ENCODE assay signal across 21 cellular contexts in genomic region chr9:97874617-97875016, GRCh38. TPM values are rescaled to one million over a fixed set of nuclear protein-coding genes. Genes with fewer than 3 reads are reported as not detected.
"Had no signal": no experiment of that assay in that cellular context is flagged by ENCODE, and none has a peak within 500 bp of the region (broad histone marks: within the 10 kb centered on the region; RNA-seq: fewer than 3 reads in every experiment).

No MANE protein-coding gene starts in this region.

- H3K36me3 ChIP-seq: gastrocnemius medialis, heart left ventricle, ovary, spleen had no signal

- H3K27ac ChIP-seq: epithelial cell of prostate, gastrocnemius medialis, heart left ventricle, ovary, spleen had no signal

- H3K4me3 ChIP-seq: gastrocnemius medialis, heart left ventricle, ovary, spleen had no signal

- ATAC-seq: effector memory CD8-positive, alpha-beta T cell; gastrocnemius medialis; heart left ventricle; sciatic nerve; stimulated activated effector memory CD8-positive, alpha-beta T cell treated with anti-CD3 and anti-CD28 coated beads, Interleukin-12 subunit alpha, Interleukin-12 subunit beta, amount 100 ng/mL, for 72 hours had no signal

- DNase-seq: activated CD4-positive, CD25-positive, alpha-beta regulatory T cell; activated CD8-positive, alpha-beta memory T cell treated with anti-CD3 and anti-CD28 coated beads, Interleukin-2, amount 50 U/mL, for 48 hours; activated naive CD8-positive, alpha-beta T cell treated with anti-CD3 and anti-CD28 coated beads for 36 hours; amygdala; cerebellar nuclear complex; effector memory CD8-positive, alpha-beta T cell; gastrocnemius medialis; heart left ventricle; ovary; spleen had no signal

- H3K27ac Mint-ChIP-seq: activated CD4-positive, alpha-beta T cell treated with anti-CD3 and anti-CD28 coated beads, Interleukin-2, amount 10 ng/mL, durations not matched to agents 24 days and 14 days; activated naive CD8-positive, alpha-beta T cell treated with anti-CD3 and anti-CD28 coated beads for 36 hours; activated T-helper 1 cell treated with anti-CD3 and anti-CD28 coated beads, Interleukin-12 subunit alpha, Interleukin-12 subunit beta, Interleukin-2, Interleukin-4 antibody, amounts not matched to agents 30 ng/mL and 10 ng/mL and 1 ng/mL, durations not matched to agents 14 hours and 24 hours and 36 hours; dendritic cell treated with granulocyte-macrophage colony-stimulating factor and Interleukin-4, amounts not matched to agents 40 ng/mL and 50 ng/mL, for 4 days; effector memory CD8-positive, alpha-beta T cell; stimulated activated effector memory CD8-positive, alpha-beta T cell treated with anti-CD3 and anti-CD28 coated beads, Interleukin-12 subunit alpha, Interleukin-12 subunit beta, amount 100 ng/mL, for 72 hours; T-helper 2 cell treated with Interferon-gamma antibody and Interleukin-4, amounts not matched to agents 5 μg/mL and 100 μg/mL, for 36 hours had no signal

- H3K4me3 Mint-ChIP-seq: activated CD4-positive, alpha-beta T cell treated with anti-CD3 and anti-CD28 coated beads, Interleukin-2, amount 10 ng/mL, durations not matched to agents 24 days and 14 days; activated naive CD8-positive, alpha-beta T cell treated with anti-CD3 and anti-CD28 coated beads for 36 hours; activated T-helper 1 cell treated with anti-CD3 and anti-CD28 coated beads, Interleukin-12 subunit alpha, Interleukin-12 subunit beta, Interleukin-2, Interleukin-4 antibody, amounts not matched to agents 30 ng/mL and 10 ng/mL and 1 ng/mL, durations not matched to agents 14 hours and 24 hours and 36 hours; brain; dendritic cell treated with granulocyte-macrophage colony-stimulating factor and Interleukin-4, amounts not matched to agents 40 ng/mL and 50 ng/mL, for 4 days; effector memory CD8-positive, alpha-beta T cell; neural crest cell; stimulated activated effector memory CD8-positive, alpha-beta T cell treated with anti-CD3 and anti-CD28 coated beads, Interleukin-12 subunit alpha, Interleukin-12 subunit beta, amount 100 ng/mL, for 72 hours; T-helper 2 cell treated with Interferon-gamma antibody and Interleukin-4, amounts not matched to agents 5 μg/mL and 100 μg/mL, for 36 hours had no signal

- H3K27me3 ChIP-seq: gastrocnemius medialis, heart left ventricle, ovary had no signal

- H3K9me3 ChIP-seq: gastrocnemius medialis, heart left ventricle, ovary, spleen had no signal

- H3K36me3 Mint-ChIP-seq: activated naive CD8-positive, alpha-beta T cell treated with anti-CD3 and anti-CD28 coated beads for 36 hours; brain; stimulated activated effector memory CD8-positive, alpha-beta T cell treated with anti-CD3 and anti-CD28 coated beads, Interleukin-12 subunit alpha, Interleukin-12 subunit beta, amount 100 ng/mL, for 72 hours had no signal

- H3K4me1 Mint-ChIP-seq: activated CD4-positive, alpha-beta T cell treated with anti-CD3 and anti-CD28 coated beads, Interleukin-2, amount 10 ng/mL, durations not matched to agents 24 days and 14 days; activated naive CD8-positive, alpha-beta T cell treated with anti-CD3 and anti-CD28 coated beads for 36 hours; brain; neural crest cell; stimulated activated effector memory CD8-positive, alpha-beta T cell treated with anti-CD3 and anti-CD28 coated beads, Interleukin-12 subunit alpha, Interleukin-12 subunit beta, amount 100 ng/mL, for 72 hours had no signal

- H3K9me3 Mint-ChIP-seq: activated CD4-positive, alpha-beta T cell treated with anti-CD3 and anti-CD28 coated beads, Interleukin-2, amount 10 ng/mL, durations not matched to agents 24 days and 14 days; activated naive CD8-positive, alpha-beta T cell treated with anti-CD3 and anti-CD28 coated beads for 36 hours; activated T-helper 1 cell treated with anti-CD3 and anti-CD28 coated beads, Interleukin-12 subunit alpha, Interleukin-12 subunit beta, Interleukin-2, Interleukin-4 antibody, amounts not matched to agents 30 ng/mL and 10 ng/mL and 1 ng/mL, durations not matched to agents 14 hours and 24 hours and 36 hours; dendritic cell treated with granulocyte-macrophage colony-stimulating factor and Interleukin-4, amounts not matched to agents 40 ng/mL and 50 ng/mL, for 4 days; effector memory CD8-positive, alpha-beta T cell; stimulated activated effector memory CD8-positive, alpha-beta T cell treated with anti-CD3 and anti-CD28 coated beads, Interleukin-12 subunit alpha, Interleukin-12 subunit beta, amount 100 ng/mL, for 72 hours; T-helper 2 cell treated with Interferon-gamma antibody and Interleukin-4, amounts not matched to agents 5 μg/mL and 100 μg/mL, for 36 hours had no signal

RNA-seq across cellular contexts. Expression of gene FOXE1, which starts 21.6 kb away (rescaled TPM):
- total RNA-seq: activated CD4-positive, alpha-beta T cell treated with anti-CD3 and anti-CD28 coated beads, Interleukin-2, amount 10 ng/mL, durations not matched to agents 24 days and 14 days; activated naive CD8-positive, alpha-beta T cell treated with anti-CD3 and anti-CD28 coated beads for 36 hours; gastrocnemius medialis; heart left ventricle; lung microvascular endothelial cell; neural crest cell; ovary; pulmonary artery endothelial cell; sciatic nerve; spleen had no signal
